ENCODE assay signal across 27 cellular contexts in the genomic region with DNA sequence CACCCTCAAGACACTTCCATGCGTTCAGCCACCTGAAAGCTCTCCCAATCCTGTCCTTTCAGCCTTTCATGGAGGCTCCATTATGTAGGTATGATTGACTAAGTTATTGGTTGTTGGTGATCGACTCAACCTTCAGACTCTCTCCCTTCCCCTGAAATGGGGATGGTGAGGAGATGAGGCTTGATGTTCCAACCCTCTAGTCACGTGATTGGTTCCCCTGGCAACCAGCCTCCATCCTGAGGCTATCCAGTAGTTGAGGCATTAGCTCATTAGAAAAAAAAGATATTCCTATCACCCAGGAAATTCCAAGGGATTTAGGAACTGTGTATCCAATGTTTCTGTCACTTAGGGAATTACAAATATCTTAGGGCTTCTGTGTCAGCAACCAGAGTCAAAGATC.
"Had no signal": no experiment of that assay in that cellular context is flagged by ENCODE, and none has a peak within 500 bp of the region (broad histone marks: within the 10 kb centered on the region; RNA-seq: fewer than 3 reads in every experiment).

No MANE protein-coding gene starts in this region.

- DNase-seq: stimulated activated CD4-positive, alpha-beta T cell treated with anti-CD3 and anti-CD28 coated beads, Interleukin-2, amount 100 ng/mL, for 48 hours; stimulated activated CD4-positive, alpha-beta T cell treated with anti-CD3 and anti-CD28 coated beads, Interleukin-4, amount 100 ng/mL, for 1 hour; stimulated activated CD4-positive, alpha-beta T cell treated with anti-CD3 and anti-CD28 coated beads, Interleukin-4, amount 100 ng/mL, for 24 hours; stimulated activated CD4-positive, alpha-beta T cell treated with anti-CD3 and anti-CD28 coated beads, Interleukin-4, amount 100 ng/mL, for 4 hours; stimulated activated CD8-positive, alpha-beta memory T cell treated with anti-CD3 and anti-CD28 coated beads, Interleukin-4, amount 100 ng/mL, for 48 hours; stimulated activated naive B cell treated with anti-CD40 and anti-IgM and Interleukin-4, amounts not matched to agents 10 μg/mL and 1 μg/mL and 100 μg/mL, for 72 hours; stimulated activated naive CD4-positive, alpha-beta T cell; stimulated activated naive CD4-positive, alpha-beta T cell treated with Interleukin-2 at 50 U/mL for 16 hours; stimulated activated naive CD8-positive, alpha-beta T cell treated with anti-CD3 and anti-CD28 coated beads, Interleukin-15, amount 100 ng/mL, for 72 hours; stimulated activated naive CD8-positive, alpha-beta T cell treated with anti-CD3 and anti-CD28 coated beads, Interleukin-15, Interleukin-2, amounts not matched to agents 100 U/mL and 50 U/mL, for 24 hours; stomach; substantia nigra; testis; thyroid gland; tibial artery; transverse colon; upper lobe of left lung; upper lobe of right lung; uterus had no signal

- H3K9me3 ChIP-seq: stomach, suprapubic skin, testis, thoracic aorta, thyroid gland, tibial artery, tibial nerve, transverse colon, upper lobe of left lung, upper lobe of right lung, uterus, vagina had no signal

- H3K4me1 ChIP-seq: stomach, suprapubic skin, testis, thyroid gland, tibial artery, tibial nerve, transverse colon, upper lobe of left lung, upper lobe of right lung, uterus, vagina had no signal

- ATAC-seq: stimulated activated effector memory CD8-positive, alpha-beta T cell treated with anti-CD3 and anti-CD28 coated beads, Interleukin-12 subunit alpha, Interleukin-12 subunit beta, amount 100 ng/mL, for 72 hours; stimulated activated memory B cell treated with anti-CD40 and anti-IgM and Interleukin-4, amounts not matched to agents 10 μg/mL and 1 μg/mL and 100 μg/mL, for 72 hours; stimulated activated naive B cell treated with anti-CD40 and anti-IgM and Interleukin-4, amounts not matched to agents 10 μg/mL and 1 μg/mL and 100 μg/mL, for 72 hours; stimulated activated naive CD8-positive, alpha-beta T cell treated with anti-CD3 and anti-CD28 coated beads, Interleukin-15, amount 100 ng/mL, for 72 hours; stimulated activated naive CD8-positive, alpha-beta T cell treated with anti-CD3 and anti-CD28 coated beads, Interleukin-15, Interleukin-2, amounts not matched to agents 100 U/mL and 50 U/mL, for 24 hours; upper lobe of right lung had no signal

- H3K9me3 Mint-ChIP-seq: stimulated activated naive CD8-positive, alpha-beta T cell treated with anti-CD3 and anti-CD28 coated beads, Interleukin-15, Interleukin-2, amounts not matched to agents 100 ng/mL and 50 ng/mL, for 24 hours; type B pancreatic cell had no signal

- H3K36me3 ChIP-seq: stomach, suprapubic skin, thoracic aorta, thyroid gland, tibial artery, tibial nerve, transverse colon, upper lobe of left lung, upper lobe of right lung, uterus, vagina had no signal

- H3K27ac Mint-ChIP-seq: stimulated activated effector memory CD8-positive, alpha-beta T cell treated with anti-CD3 and anti-CD28 coated beads, Interleukin-12 subunit alpha, Interleukin-12 subunit beta, amount 100 ng/mL, for 72 hours; stimulated activated memory B cell treated with anti-CD40 and anti-IgM and Interleukin-4, amounts not matched to agents 10 μg/mL and 1 μg/mL and 100 μg/mL, for 72 hours; stimulated activated naive B cell treated with anti-CD40 and anti-IgM and Interleukin-4, amounts not matched to agents 10 μg/mL and 1 μg/mL and 100 μg/mL, for 72 hours; stimulated activated naive CD8-positive, alpha-beta T cell treated with anti-CD3 and anti-CD28 coated beads, Interleukin-15, amount 100 ng/mL, for 72 hours; stimulated activated naive CD8-positive, alpha-beta T cell treated with anti-CD3 and anti-CD28 coated beads, Interleukin-15, Interleukin-2, amounts not matched to agents 100 ng/mL and 50 ng/mL, for 24 hours; type B pancreatic cell had no signal

- H3K27me3 Mint-ChIP-seq: stimulated activated memory B cell treated with anti-CD40 and anti-IgM and Interleukin-4, amounts not matched to agents 10 μg/mL and 1 μg/mL and 100 μg/mL, for 72 hours; stimulated activated naive B cell treated with anti-CD40 and anti-IgM and Interleukin-4, amounts not matched to agents 10 μg/mL and 1 μg/mL and 100 μg/mL, for 72 hours; stimulated activated naive CD8-positive, alpha-beta T cell treated with anti-CD3 and anti-CD28 coated beads, Interleukin-15, amount 100 ng/mL, for 72 hours; stimulated activated naive CD8-positive, alpha-beta T cell treated with anti-CD3 and anti-CD28 coated beads, Interleukin-15, Interleukin-2, amounts not matched to agents 100 ng/mL and 50 ng/mL, for 24 hours had no signal

- H3K36me3 Mint-ChIP-seq: stimulated activated effector memory CD8-positive, alpha-beta T cell treated with anti-CD3 and anti-CD28 coated beads, Interleukin-12 subunit alpha, Interleukin-12 subunit beta, amount 100 ng/mL, for 72 hours; stimulated activated memory B cell treated with anti-CD40 and anti-IgM and Interleukin-4, amounts not matched to agents 10 μg/mL and 1 μg/mL and 100 μg/mL, for 72 hours; stimulated activated naive B cell treated with anti-CD40 and anti-IgM and Interleukin-4, amounts not matched to agents 10 μg/mL and 1 μg/mL and 100 μg/mL, for 72 hours; type B pancreatic cell had no signal

- H3K27me3 ChIP-seq: stomach, suprapubic skin, testis, thyroid gland, tibial artery, tibial nerve, transverse colon, upper lobe of left lung, upper lobe of right lung, uterus, vagina had no signal

- H3K4me3 Mint-ChIP-seq: stimulated activated effector memory CD8-positive, alpha-beta T cell treated with anti-CD3 and anti-CD28 coated beads, Interleukin-12 subunit alpha, Interleukin-12 subunit beta, amount 100 ng/mL, for 72 hours; stimulated activated memory B cell treated with anti-CD40 and anti-IgM and Interleukin-4, amounts not matched to agents 10 μg/mL and 1 μg/mL and 100 μg/mL, for 72 hours; stimulated activated naive B cell treated with anti-CD40 and anti-IgM and Interleukin-4, amounts not matched to agents 10 μg/mL and 1 μg/mL and 100 μg/mL, for 72 hours; stimulated activated naive CD8-positive, alpha-beta T cell treated with anti-CD3 and anti-CD28 coated beads, Interleukin-15, amount 100 ng/mL, for 72 hours; stimulated activated naive CD8-positive, alpha-beta T cell treated with anti-CD3 and anti-CD28 coated beads, Interleukin-15, Interleukin-2, amounts not matched to agents 100 ng/mL and 50 ng/mL, for 24 hours; type B pancreatic cell had no signal

- H3K4me1 Mint-ChIP-seq: stimulated activated effector memory CD8-positive, alpha-beta T cell treated with anti-CD3 and anti-CD28 coated beads, Interleukin-12 subunit alpha, Interleukin-12 subunit beta, amount 100 ng/mL, for 72 hours; stimulated activated memory B cell treated with anti-CD40 and anti-IgM and Interleukin-4, amounts not matched to agents 10 μg/mL and 1 μg/mL and 100 μg/mL, for 72 hours; stimulated activated naive B cell treated with anti-CD40 and anti-IgM and Interleukin-4, amounts not matched to agents 10 μg/mL and 1 μg/mL and 100 μg/mL, for 72 hours; stimulated activated naive CD8-positive, alpha-beta T cell treated with anti-CD3 and anti-CD28 coated beads, Interleukin-15, amount 100 ng/mL, for 72 hours had no signal

- H3K27ac ChIP-seq: stomach, suprapubic skin, testis, thoracic aorta, thyroid gland, tibial artery, tibial nerve, transverse colon, upper lobe of left lung, upper lobe of right lung, uterus, vagina had no signal

- H3K4me3 ChIP-seq: stomach, suprapubic skin, testis, thoracic aorta, thyroid gland, tibial artery, tibial nerve, transverse colon, upper lobe of left lung, upper lobe of right lung, uterus, vagina had no signal
